1 cellular context compared by ENCODE assay signal in genomic region chr13:82878536-82878935, GRCh38.
TF ChIP-seq lines count a peak whose summit lies in the region.

No MANE protein-coding gene starts in this region.

TF ChIP-seq in GM23338, 12 proteins besides CTCF, POLR2A, EP300 and RAD21 (continued from another document):
- no peak for TF ChIP-seq REST (IDR thresholded peaks at IDR 0.05; ENCODE audit: unreplicated experiment)
- no peak for TF ChIP-seq EZH2 (IDR thresholded peaks at IDR 0.05; ENCODE audit: low read depth, unreplicated experiment)
- no peak for TF ChIP-seq STAT1 (IDR thresholded peaks at IDR 0.05; ENCODE audit: unreplicated experiment)
- no peak for TF ChIP-seq NANOG (IDR thresholded peaks at IDR 0.05; ENCODE audit: borderline replicate concordance)
- no peak for TF ChIP-seq POLR2AphosphoS5 (IDR thresholded peaks at IDR 0.05; ENCODE audit: low read depth)
- no peak for TF ChIP-seq ZNF331 (CRISPR knock-in tag; IDR thresholded peaks at IDR 0.05; ENCODE audit: low read depth)
- no peak for TF ChIP-seq JUNB (IDR thresholded peaks at IDR 0.05; ENCODE audit: unreplicated experiment)
